30 cellular contexts compared by ENCODE assay signal in genomic region chr9:111533099-111533785, GRCh38. TPM values are rescaled to one million over a fixed set of nuclear protein-coding genes. Genes with fewer than 3 reads are reported as not detected.
DNase-seq lines count a peak whose midpoint lies in the region; ATAC-seq, FAIRE-seq and TF ChIP-seq lines count a peak whose summit lies in the region.
"Had no signal": no experiment of that assay in that cellular context is flagged by ENCODE, and none has a peak within 500 bp of the region (broad histone marks: within the 10 kb centered on the region; RNA-seq: fewer than 3 reads in every experiment).

No MANE protein-coding gene starts in this region.

- peaks cover 8% of the 10 kb centered on the region; the same call in 1 of the 2 replicates for H3K9me3 ChIP-seq in HepG2 (ENCODE audit: low read length)
- peaks cover 0 to 7% (median 0%) of the 10 kb centered on the region in 4 donors for H3K9me3 ChIP-seq in right lobe of liver
- peaks cover 4% of the 10 kb centered on the region for H3K9me3 ChIP-seq in astrocyte (ENCODE audit: insufficient read depth, low read depth, low read length)
- H3K9me3 ChIP-seq in thyroid gland, result no peaks in the 10 kb centered on the region

- H3K79me2 ChIP-seq in HepG2 (ENCODE audit: insufficient read depth, low read length) (no peaks in the 10 kb centered on the region), astrocyte (ENCODE audit: insufficient read depth, low read length) (no peaks in the 10 kb centered on the region)

- H4K20me1 ChIP-seq in HepG2 (ENCODE audit: insufficient read depth, low read length) (no peaks in the 10 kb centered on the region), astrocyte (ENCODE audit: insufficient read depth, low read length) (no peaks in the 10 kb centered on the region)

- TF ChIP-seq CTCF in HepG2 (CRISPR knock-in tag; IDR thresholded peaks at IDR 0.05) (no peak), right lobe of liver (IDR thresholded peaks at IDR 0.05) (no peak), astrocyte (IDR thresholded peaks at IDR 0.05; ENCODE audit: insufficient read depth, low read depth, low read length) (no peak), fibroblast of mammary gland (conservative IDR thresholded peaks at IDR 0.05; ENCODE audit: control insufficient read depth, insufficient read depth, low read depth, low read length) (no peak), thyroid gland (IDR thresholded peaks at IDR 0.05) (no peak)

- peaks cover 17% of the 10 kb centered on the region for H3K36me3 Mint-ChIP-seq in astrocyte (ENCODE audit: low read depth, unreplicated experiment)
- H3K36me3 Mint-ChIP-seq in activated T-helper 2 cell treated with anti-CD3 and anti-CD28 coated beads, Interferon-gamma antibody, Interleukin-2, Interleukin-4, amounts not matched to agents 10 μg/mL and 5 μg/mL and 100 μg/mL, durations not matched to agents 14 hours and 24 hours and 36 hours (ENCODE audit: low read depth), result peaks cover 52% of the 10 kb centered on the region
- peaks cover 74% of the 10 kb centered on the region for H3K36me3 Mint-ChIP-seq in activated naive CD8-positive, alpha-beta T cell treated with anti-CD3 and anti-CD28 coated beads for 36 hours

- no peak for TF ChIP-seq EP300 in HepG2 (IDR thresholded peaks at IDR 0.05; ENCODE audit: low read depth in 2 of 2, low read length in 2 of 2)
- no peak for TF ChIP-seq EP300 in HepG2 (CRISPR knock-in tag; IDR thresholded peaks at IDR 0.05; ENCODE audit: borderline replicate concordance)

- H3K27ac ChIP-seq in HepG2 (ENCODE audit: extremely low read length, insufficient read depth, low read length) (no peak overlapping the region), right lobe of liver (no peak overlapping the region), astrocyte (ENCODE audit: low read depth, low read length) (no peak overlapping the region), thyroid gland (peak overlapping the region in 1 of 3 donors; percentile 44)
- H3K27ac ChIP-seq: 22Rv1, adrenal gland, brain microvascular endothelial cell, skin epidermis, stomach, tibial artery had no signal

- H3K9me3 Mint-ChIP-seq in astrocyte (ENCODE audit: unreplicated experiment), result peaks cover 30% of the 10 kb centered on the region
- peaks cover 42% of the 10 kb centered on the region for H3K9me3 Mint-ChIP-seq in activated T-helper 2 cell treated with anti-CD3 and anti-CD28 coated beads, Interferon-gamma antibody, Interleukin-2, Interleukin-4, amounts not matched to agents 10 μg/mL and 5 μg/mL and 100 μg/mL, durations not matched to agents 14 hours and 24 hours and 36 hours
- H3K9me3 Mint-ChIP-seq in activated naive CD8-positive, alpha-beta T cell treated with anti-CD3 and anti-CD28 coated beads for 36 hours, result peaks cover 30% of the 10 kb centered on the region

- no peaks in the 10 kb centered on the region for H3K4me1 Mint-ChIP-seq in astrocyte (ENCODE audit: low read depth, unreplicated experiment)
- H3K4me1 Mint-ChIP-seq in activated T-helper 2 cell treated with anti-CD3 and anti-CD28 coated beads, Interferon-gamma antibody, Interleukin-2, Interleukin-4, amounts not matched to agents 10 μg/mL and 5 μg/mL and 100 μg/mL, durations not matched to agents 14 hours and 24 hours and 36 hours (ENCODE audit: low read depth), result no peaks in the 10 kb centered on the region
- no peaks in the 10 kb centered on the region for H3K4me1 Mint-ChIP-seq in activated naive CD8-positive, alpha-beta T cell treated with anti-CD3 and anti-CD28 coated beads for 36 hours
- H3K4me1 Mint-ChIP-seq: activated CD4-positive, alpha-beta T cell treated with anti-CD3 and anti-CD28 coated beads, Interleukin-2, amount 10 ng/mL, durations not matched to agents 7 days and 5 days; CD4-positive, alpha-beta memory T cell; mesothelial cell of epicardium; naive thymus-derived CD8-positive, alpha-beta T cell had no signal

- TF ChIP-seq POLR2A in HepG2 (IDR thresholded peaks at IDR 0.05; ENCODE audit: insufficient read depth in 1 of 2, low read depth in 2 of 2, low read length in 2 of 2), result no peak
- no peak for TF ChIP-seq POLR2A in right lobe of liver (IDR thresholded peaks at IDR 0.05)
- TF ChIP-seq POLR2A in thyroid gland (IDR thresholded peaks at IDR 0.05), result no peak

- 93% methylated on average over 5 of the region's 5 CpGs for WGBS in HepG2 (ENCODE audit: low lambda C conversion rate)
- WGBS in right lobe of liver (ENCODE audit: insufficient coverage, low coverage, low lambda C conversion rate, missing lambda C conversion rate), result 93% methylated on average over 4 of the region's 5 CpGs
- WGBS in thyroid gland, 2 donors, result 40 to 53% methylated on average over 5 of the region's 5 CpGs

- CTCF ChIA-PET in HepG2 (lab: Yijun Ruan, JAX; ENCODE audit: low intra/inter-chr PET ratio, low total read pairs), result no interaction called here

- H3K36me3 ChIP-seq in HepG2 (replicated peaks in 1 of 2; ENCODE audit: control insufficient read depth in 1 of 2, insufficient read depth in 2 of 2, low read length in 2 of 2) (peaks cover 0 to 9% of the 10 kb centered on the region in 2 experiments; a peak in 2 of 5 replicates), right lobe of liver (peaks cover 0 to 2% (median 0%) of the 10 kb centered on the region in 4 donors), astrocyte (ENCODE audit: insufficient read depth, low read length) (no peaks in the 10 kb centered on the region), thyroid gland (peaks cover 29 to 35% of the 10 kb centered on the region in 2 donors)
- H3K36me3 ChIP-seq: brain microvascular endothelial cell had no signal

- no peak for DNase-seq in HepG2 (ENCODE audit: low spot score)
- DNase-seq in right lobe of liver, result no peak
- peak; percentile 42 for DNase-seq in astrocyte (ENCODE audit: low read depth)
- peak; percentile 47 for DNase-seq in fibroblast of mammary gland (ENCODE audit: low read depth)
- peak; percentile 66 to 67 for DNase-seq in thyroid gland
- DNase-seq in activated T-helper 2 cell treated with anti-CD3 and anti-CD28 coated beads, Interferon-gamma antibody, Interleukin-2, Interleukin-4, amounts not matched to agents 10 μg/mL and 5 μg/mL and 100 μg/mL, durations not matched to agents 14 hours and 24 hours and 36 hours (ENCODE audit: low spot score), result no peak
- DNase-seq in activated naive CD8-positive, alpha-beta T cell treated with anti-CD3 and anti-CD28 coated beads for 36 hours, result no peak
- DNase-seq: activated CD4-positive, alpha-beta T cell treated with anti-CD3 and anti-CD28 coated beads, Interleukin-2, amount 10 ng/mL, durations not matched to agents 7 days and 5 days; activated naive CD4-positive, alpha-beta T cell; activated T-cell treated with anti-CD3 and anti-CD28 coated beads, Interleukin-2, amount 50 U/mL, for 4 hours; adrenal gland; brain microvascular endothelial cell; CD4-positive, alpha-beta memory T cell; effector CD4-positive, alpha-beta T cell; Kasumi-1; MV-4-11; naive thymus-derived CD8-positive, alpha-beta T cell; NCI-H146; NCI-H2171 treated with DMSO at 0.1 percent for 48 hours; NCI-H524; occipital lobe; PC-3; SHP77; stomach; T-helper 9 cell; tibial artery had no signal

- no peaks in the 10 kb centered on the region for H3K27me3 ChIP-seq in HepG2 (ENCODE audit: control insufficient read depth in 1 of 2, insufficient read depth in 2 of 2, low read length in 2 of 2)
- no peaks in the 10 kb centered on the region for H3K27me3 ChIP-seq in right lobe of liver
- no peaks in the 10 kb centered on the region for H3K27me3 ChIP-seq in astrocyte (ENCODE audit: insufficient read depth, low read length)
- no peaks in the 10 kb centered on the region for H3K27me3 ChIP-seq in thyroid gland
- H3K27me3 ChIP-seq: adrenal gland, brain microvascular endothelial cell, stomach, tibial artery had no signal

- BruUV-seq in HepG2 (replicated peaks; lab: Mats Ljungman, UMichigan), result no TSS peak

- intact Hi-C loops in HepG2 (cut with micrococcal nuclease; ENCODE audit: unreplicated experiment) (no loop called here), right lobe of liver (cut with DNase I) (no loop called here), thyroid gland (cut with DNase I) (no loop called here)
- intact Hi-C loops in activated T-helper 2 cell treated with anti-CD3 and anti-CD28 coated beads, Interferon-gamma antibody, Interleukin-2, Interleukin-4, amounts not matched to agents 10 μg/mL and 5 μg/mL and 100 μg/mL, durations not matched to agents 14 hours and 24 hours and 36 hours (cut with micrococcal nuclease), result no loop called here

- H3K4me1 ChIP-seq in HepG2 (ENCODE audit: insufficient read depth, low read length) (no peaks in the 10 kb centered on the region), right lobe of liver (no peaks in the 10 kb centered on the region), astrocyte (ENCODE audit: insufficient read depth, low read length) (no peaks in the 10 kb centered on the region), thyroid gland (peaks cover 0 to 3% of the 10 kb centered on the region in 2 donors)
- H3K4me1 ChIP-seq: adrenal gland, stomach, tibial artery had no signal

- no peak overlapping the region for H3K9ac ChIP-seq in HepG2 (ENCODE audit: insufficient read depth, low read depth, low read length)
- no peak overlapping the region for H3K9ac ChIP-seq in astrocyte (ENCODE audit: low read length)

- H3K4me2 ChIP-seq in HepG2 (ENCODE audit: low read depth, low read length) (no peak overlapping the region), astrocyte (ENCODE audit: low read length) (no peak overlapping the region)

- no peaks in the 10 kb centered on the region for H3K27me3 Mint-ChIP-seq in astrocyte (ENCODE audit: low read depth, unreplicated experiment)
- H3K27me3 Mint-ChIP-seq in activated T-helper 2 cell treated with anti-CD3 and anti-CD28 coated beads, Interferon-gamma antibody, Interleukin-2, Interleukin-4, amounts not matched to agents 10 μg/mL and 5 μg/mL and 100 μg/mL, durations not matched to agents 14 hours and 24 hours and 36 hours (ENCODE audit: low read depth), result no peaks in the 10 kb centered on the region
- no peaks in the 10 kb centered on the region for H3K27me3 Mint-ChIP-seq in activated naive CD8-positive, alpha-beta T cell treated with anti-CD3 and anti-CD28 coated beads for 36 hours
- H3K27me3 Mint-ChIP-seq: activated CD4-positive, alpha-beta T cell treated with anti-CD3 and anti-CD28 coated beads, Interleukin-2, amount 10 ng/mL, durations not matched to agents 7 days and 5 days; CD4-positive, alpha-beta memory T cell; naive thymus-derived CD8-positive, alpha-beta T cell had no signal

- no peak for ATAC-seq in HepG2
- ATAC-seq in right lobe of liver, result no peak
- no peak for ATAC-seq in HG02840 (IDR thresholded peaks at IDR 0.05; ENCODE audit: low FRiP score, unreplicated experiment)
- ATAC-seq: activated T-cell treated with anti-CD3 and anti-CD28 coated beads, Interleukin-2, amount 50 U/mL, for 4 hours; naive thymus-derived CD8-positive, alpha-beta T cell; PC-3 had no signal

- no peak overlapping the region for H3K4me3 Mint-ChIP-seq in astrocyte (ENCODE audit: unreplicated experiment)
- no peak overlapping the region for H3K4me3 Mint-ChIP-seq in activated T-helper 2 cell treated with anti-CD3 and anti-CD28 coated beads, Interferon-gamma antibody, Interleukin-2, Interleukin-4, amounts not matched to agents 10 μg/mL and 5 μg/mL and 100 μg/mL, durations not matched to agents 14 hours and 24 hours and 36 hours (ENCODE audit: low read depth)
- no peak overlapping the region for H3K4me3 Mint-ChIP-seq in activated naive CD8-positive, alpha-beta T cell treated with anti-CD3 and anti-CD28 coated beads for 36 hours
- H3K4me3 Mint-ChIP-seq: activated CD4-positive, alpha-beta T cell treated with anti-CD3 and anti-CD28 coated beads, Interleukin-2, amount 10 ng/mL, durations not matched to agents 7 days and 5 days; activated T-cell treated with anti-CD3 and anti-CD28 coated beads, Interleukin-2, amount 50 U/mL, for 4 hours; CD4-positive, alpha-beta memory T cell; mesothelial cell of epicardium; naive thymus-derived CD8-positive, alpha-beta T cell had no signal

- H3K4me3 ChIP-seq in HepG2 (replicated peaks in 1 of 3; ENCODE audit: insufficient read depth in 1 of 3, low read depth in 2 of 3, low read length in 3 of 3), result no peak overlapping the region
- no peak overlapping the region for H3K4me3 ChIP-seq in right lobe of liver
- no peak overlapping the region for H3K4me3 ChIP-seq in astrocyte (ENCODE audit: insufficient read depth, low read depth, low read length)
- H3K4me3 ChIP-seq in fibroblast of mammary gland (ENCODE audit: control insufficient read depth, low read depth, low read length), result no peak overlapping the region
- no peak overlapping the region for H3K4me3 ChIP-seq in thyroid gland (replicated peaks in 1 of 3)
- H3K4me3 ChIP-seq: adrenal gland, skin epidermis, stomach, tibial artery had no signal

- in situ Hi-C loops in HepG2 (cut with HindIII; ENCODE audit: extremely low pct_ligation_motif_present, low pct_unique_long_range_greater_than_20kb), result no loop called here

- FAIRE-seq in HepG2 (lab: Jason Lieb, UNC) (no peak), astrocyte (lab: Jason Lieb, UNC) (no peak)

- H2AFZ ChIP-seq in HepG2 (ENCODE audit: low read length) (no peak overlapping the region), astrocyte (ENCODE audit: low read depth, low read length) (no peak overlapping the region)

- POLR2A ChIA-PET in HepG2 (lab: Yijun Ruan, JAX), result no interaction called here

- no peak overlapping the region for H3K27ac Mint-ChIP-seq in astrocyte (ENCODE audit: unreplicated experiment)
- H3K27ac Mint-ChIP-seq in activated T-helper 2 cell treated with anti-CD3 and anti-CD28 coated beads, Interferon-gamma antibody, Interleukin-2, Interleukin-4, amounts not matched to agents 10 μg/mL and 5 μg/mL and 100 μg/mL, durations not matched to agents 14 hours and 24 hours and 36 hours, result no peak overlapping the region
- H3K27ac Mint-ChIP-seq in activated naive CD8-positive, alpha-beta T cell treated with anti-CD3 and anti-CD28 coated beads for 36 hours, result no peak overlapping the region
- H3K27ac Mint-ChIP-seq: activated CD4-positive, alpha-beta T cell treated with anti-CD3 and anti-CD28 coated beads, Interleukin-2, amount 10 ng/mL, durations not matched to agents 7 days and 5 days; CD4-positive, alpha-beta memory T cell; mesothelial cell of epicardium; naive thymus-derived CD8-positive, alpha-beta T cell had no signal

- TF ChIP-seq RAD21 in HepG2 (CRISPR knock-in tag; IDR thresholded peaks at IDR 0.05), result no peak

RNA-seq across cellular contexts. Expression of gene ZNF483, which starts 8.3 kb away (rescaled TPM):
- total RNA-seq in HepG2 (2016; rRNA removed; fragmentation: Illumina TruSeq; extraction: Trizol) (9.5 and 15.7 TPM in 2 replicates), right lobe of liver (1 to 10 TPM in 1 of 6 experiments, under 1 TPM in 5; 0.06 to 1.2 (median 0.37) TPM), astrocyte (1.8 and 2.5 TPM in 2 replicates), thyroid gland (10 to 100 TPM; 26.2 to 82.4 (median 36.0) TPM)
- 10.6 and 15.0 TPM in 2 replicates for total RNA-seq in HepG2 (2016; cell fraction: cytosol; rRNA removed; fragmentation: Illumina TruSeq; extraction: Trizol; ENCODE audit: low read depth)
- 7.7 and 14.2 TPM in 2 replicates for total RNA-seq in HepG2 (2016; cell fraction: insoluble cytoplasmic fraction; rRNA removed; fragmentation: Illumina TruSeq; extraction: Trizol)
- 6.0 and 8.2 TPM in 2 replicates for total RNA-seq in HepG2 (2016; cell fraction: membrane; rRNA removed; fragmentation: Illumina TruSeq; extraction: Trizol)
- total RNA-seq in HepG2 (2016; cell fraction: nucleus; rRNA removed; fragmentation: Illumina TruSeq; extraction: Trizol), result 9.4 and 10.0 TPM in 2 replicates
- polyA plus RNA-seq in HepG2 (2011; rRNA removed), result 1.4 and 2.0 TPM in 2 replicates
- polyA plus RNA-seq in HepG2 (2011; cell fraction: cytosol; rRNA removed), result 0.50 and 0.87 TPM in 2 replicates
- polyA plus RNA-seq in HepG2 (2011; cell fraction: nucleus; rRNA removed), result 0.93 and 1.8 TPM in 2 replicates
- 1.2 and 1.3 TPM in 2 replicates for polyA plus RNA-seq in HepG2 (2012)
- 0.29 and 0.40 TPM in 2 replicates for polyA plus RNA-seq in HepG2 (2016; cell fraction: cytosol; fragmentation: Illumina TruSeq; extraction: Trizol; ENCODE audit: low read depth)
- 0.85 and 1.6 TPM in 2 replicates for polyA plus RNA-seq in HepG2 (2016; cell fraction: insoluble cytoplasmic fraction; fragmentation: Illumina TruSeq; extraction: Trizol; ENCODE audit: low read depth)
- 0.57 and 0.60 TPM in 2 replicates for polyA plus RNA-seq in HepG2 (2016; cell fraction: membrane; fragmentation: Illumina TruSeq; extraction: Trizol; ENCODE audit: low read depth)
- polyA plus RNA-seq in HepG2 (2016; cell fraction: nucleus; fragmentation: Illumina TruSeq; extraction: Trizol; ENCODE audit: insufficient read depth, low read depth), result 1.8 and 2.5 TPM in 2 replicates
- polyA minus RNA-seq in HepG2 (2011; rRNA and poly(A)+ RNA removed; ENCODE audit: low replicate concordance), result 6.2 TPM in 1 of 2 replicates, not detected in the other
- polyA minus RNA-seq in HepG2 (2011; cell fraction: cytosol; rRNA and poly(A)+ RNA removed), result 3.0 and 3.3 TPM in 2 replicates
- 13.4 and 23.1 TPM in 2 replicates for polyA minus RNA-seq in HepG2 (2011; cell fraction: nucleus; rRNA and poly(A)+ RNA removed)
- total RNA-seq in activated T-helper 2 cell treated with anti-CD3 and anti-CD28 coated beads, Interferon-gamma antibody, Interleukin-2, Interleukin-4, amounts not matched to agents 10 μg/mL and 5 μg/mL and 100 μg/mL, durations not matched to agents 14 hours and 24 hours and 36 hours, result 3.1 and 3.2 TPM in 2 replicates
- total RNA-seq in activated naive CD8-positive, alpha-beta T cell treated with anti-CD3 and anti-CD28 coated beads for 36 hours, result 1 to 10 TPM; 1.5 to 2.3 TPM

RNA-seq across cellular contexts. Expression of gene ECPAS, which starts 49.1 kb away (rescaled TPM):
- total RNA-seq in HepG2 (2016; rRNA removed; fragmentation: Illumina TruSeq; extraction: Trizol) (58.0 and 81.7 TPM in 2 replicates), right lobe of liver (10 to 100 TPM; 36.8 to 52.8 (median 41.1) TPM), astrocyte (89.7 and 93.1 TPM in 2 replicates), thyroid gland (100 to 1,000 TPM in 1 of 4 donors, 10 to 100 TPM in 3; 78.1 to 128 (median 81.5) TPM)
- total RNA-seq in HepG2 (2016; cell fraction: cytosol; rRNA removed; fragmentation: Illumina TruSeq; extraction: Trizol; ENCODE audit: low read depth), result 16.5 and 19.4 TPM in 2 replicates
- total RNA-seq in HepG2 (2016; cell fraction: insoluble cytoplasmic fraction; rRNA removed; fragmentation: Illumina TruSeq; extraction: Trizol), result 61.7 and 85.2 TPM in 2 replicates
- 25.2 and 25.7 TPM in 2 replicates for total RNA-seq in HepG2 (2016; cell fraction: membrane; rRNA removed; fragmentation: Illumina TruSeq; extraction: Trizol)
- total RNA-seq in HepG2 (2016; cell fraction: nucleus; rRNA removed; fragmentation: Illumina TruSeq; extraction: Trizol), result 62.2 and 69.4 TPM in 2 replicates
- 35.3 and 37.3 TPM in 2 replicates for polyA plus RNA-seq in HepG2 (2011; rRNA removed)
- polyA plus RNA-seq in HepG2 (2011; cell fraction: cytosol; rRNA removed), result 14.0 and 19.7 TPM in 2 replicates
- polyA plus RNA-seq in HepG2 (2011; cell fraction: nucleus; rRNA removed), result 50.5 and 56.3 TPM in 2 replicates
- 43.2 and 54.3 TPM in 2 replicates for polyA plus RNA-seq in HepG2 (2012)
- polyA plus RNA-seq in HepG2 (2016; cell fraction: cytosol; fragmentation: Illumina TruSeq; extraction: Trizol; ENCODE audit: low read depth), result 2.2 and 2.5 TPM in 2 replicates
- 45.7 and 50.1 TPM in 2 replicates for polyA plus RNA-seq in HepG2 (2016; cell fraction: insoluble cytoplasmic fraction; fragmentation: Illumina TruSeq; extraction: Trizol; ENCODE audit: low read depth)
- polyA plus RNA-seq in HepG2 (2016; cell fraction: membrane; fragmentation: Illumina TruSeq; extraction: Trizol; ENCODE audit: low read depth), result 6.0 and 8.2 TPM in 2 replicates
- polyA plus RNA-seq in HepG2 (2016; cell fraction: nucleus; fragmentation: Illumina TruSeq; extraction: Trizol; ENCODE audit: insufficient read depth, low read depth), result 45.4 and 52.1 TPM in 2 replicates
- polyA minus RNA-seq in HepG2 (2011; rRNA and poly(A)+ RNA removed; ENCODE audit: low replicate concordance), result 61.8 and 69.9 TPM in 2 replicates
- polyA minus RNA-seq in HepG2 (2011; cell fraction: cytosol; rRNA and poly(A)+ RNA removed), result 69.1 and 80.5 TPM in 2 replicates
- 141 and 183 TPM in 2 replicates for polyA minus RNA-seq in HepG2 (2011; cell fraction: nucleus; rRNA and poly(A)+ RNA removed)
- 96.8 and 107 TPM in 2 replicates for total RNA-seq in activated T-helper 2 cell treated with anti-CD3 and anti-CD28 coated beads, Interferon-gamma antibody, Interleukin-2, Interleukin-4, amounts not matched to agents 10 μg/mL and 5 μg/mL and 100 μg/mL, durations not matched to agents 14 hours and 24 hours and 36 hours
- total RNA-seq in activated naive CD8-positive, alpha-beta T cell treated with anti-CD3 and anti-CD28 coated beads for 36 hours, result 10 to 100 TPM; 77.4 to 82.6 TPM

Comparison
In these comparisons a context has a peak if more than half of its experiments do, and no peak if none do; other contexts are left out.
1. DNase-seq: peak in astrocyte (single experiment), fibroblast of mammary gland (single experiment) and thyroid gland (2 of 2); none in HepG2 (single experiment), right lobe of liver (0 of 3), activated T-helper 2 cell treated with anti-CD3 and anti-CD28 coated beads, Interferon-gamma antibody, Interleukin-2, Interleukin-4, amounts not matched to agents 10 μg/mL and 5 μg/mL and 100 μg/mL, durations not matched to agents 14 hours and 24 hours and 36 hours (single experiment) and activated naive CD8-positive, alpha-beta T cell treated with anti-CD3 and anti-CD28 coated beads for 36 hours (single experiment).